1 cellular context compared by ENCODE assay signal in the genomic region with DNA sequence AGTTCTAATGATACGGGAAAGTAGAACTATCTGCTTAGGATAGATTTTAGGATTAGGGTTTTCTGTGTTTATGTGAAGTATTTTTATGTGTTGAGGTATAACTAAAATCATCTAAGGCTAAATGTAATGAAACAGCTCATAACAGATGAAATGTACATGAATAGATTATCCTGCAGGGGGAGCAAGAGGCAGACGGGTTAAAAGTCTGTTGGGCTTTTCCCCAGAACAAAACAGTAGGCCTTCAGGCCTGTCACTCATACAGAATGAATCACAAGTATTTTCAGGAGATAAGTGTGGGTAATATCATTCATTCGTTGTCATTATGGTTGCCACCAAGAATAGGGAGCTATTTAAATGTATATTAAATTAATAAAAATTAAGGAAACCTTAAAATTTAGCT.
TF ChIP-seq lines count a peak whose summit lies in the region.

No MANE protein-coding gene starts in this region.

TF ChIP-seq in HepG2, 621 proteins besides CTCF, POLR2A, EP300 and RAD21 (continued from another document):
- no peak for TF ChIP-seq MLX (CRISPR knock-in tag; IDR thresholded peaks at IDR 0.05)
- TF ChIP-seq NR2F1 (CRISPR knock-in tag; IDR thresholded peaks at IDR 0.05), result no peak
- no peak for TF ChIP-seq SIX1 (CRISPR knock-in tag; IDR thresholded peaks at IDR 0.05; ENCODE audit: borderline replicate concordance)
- peak; percentile 68 for TF ChIP-seq PBX2 (CRISPR knock-in tag; IDR thresholded peaks at IDR 0.05)
- peak; percentile 33; the same call in 1 of the 2 replicates for TF ChIP-seq ZFX (CRISPR knock-in tag; IDR thresholded peaks at IDR 0.05; ENCODE audit: low read depth)
- 0 out of 2 replicates have a peak, but pooled peaks have one; percentile 17 for TF ChIP-seq TARDBP (CRISPR knock-in tag; IDR thresholded peaks at IDR 0.05)
- TF ChIP-seq, protein P1, sequence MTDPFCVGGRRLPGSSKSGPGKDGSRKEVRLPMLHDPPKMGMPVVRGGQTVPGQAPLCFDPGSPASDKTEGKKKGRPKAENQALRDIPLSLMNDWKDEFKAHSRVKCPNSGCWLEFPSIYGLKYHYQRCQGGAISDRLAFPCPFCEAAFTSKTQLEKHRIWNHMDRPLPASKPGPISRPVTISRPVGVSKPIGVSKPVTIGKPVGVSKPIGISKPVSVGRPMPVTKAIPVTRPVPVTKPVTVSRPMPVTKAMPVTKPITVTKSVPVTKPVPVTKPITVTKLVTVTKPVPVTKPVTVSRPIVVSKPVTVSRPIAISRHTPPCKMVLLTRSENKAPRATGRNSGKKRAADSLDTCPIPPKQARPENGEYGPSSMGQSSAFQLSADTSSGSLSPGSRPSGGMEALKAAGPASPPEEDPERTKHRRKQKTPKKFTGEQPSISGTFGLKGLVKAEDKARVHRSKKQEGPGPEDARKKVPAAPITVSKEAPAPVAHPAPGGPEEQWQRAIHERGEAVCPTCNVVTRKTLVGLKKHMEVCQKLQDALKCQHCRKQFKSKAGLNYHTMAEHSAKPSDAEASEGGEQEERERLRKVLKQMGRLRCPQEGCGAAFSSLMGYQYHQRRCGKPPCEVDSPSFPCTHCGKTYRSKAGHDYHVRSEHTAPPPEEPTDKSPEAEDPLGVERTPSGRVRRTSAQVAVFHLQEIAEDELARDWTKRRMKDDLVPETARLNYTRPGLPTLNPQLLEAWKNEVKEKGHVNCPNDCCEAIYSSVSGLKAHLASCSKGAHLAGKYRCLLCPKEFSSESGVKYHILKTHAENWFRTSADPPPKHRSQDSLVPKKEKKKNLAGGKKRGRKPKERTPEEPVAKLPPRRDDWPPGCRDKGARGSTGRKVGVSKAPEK (CRISPR knock-in tag; IDR thresholded peaks at IDR 0.05; ENCODE audit: borderline replicate concordance), result no peak
- peak; percentile 65; the same call in 1 of the 2 replicates for TF ChIP-seq ARID3A (IDR thresholded peaks at IDR 0.05; ENCODE audit: low read depth, low read length)
- TF ChIP-seq, protein P2, sequence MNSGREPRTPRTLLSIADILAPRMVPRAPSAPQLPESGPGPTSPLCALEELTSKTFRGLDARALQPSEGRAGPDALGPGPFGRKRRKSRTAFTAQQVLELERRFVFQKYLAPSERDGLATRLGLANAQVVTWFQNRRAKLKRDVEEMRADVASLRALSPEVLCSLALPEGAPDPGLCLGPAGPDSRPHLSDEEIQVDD (CRISPR knock-in tag; IDR thresholded peaks at IDR 0.05; ENCODE audit: borderline replicate concordance), result no peak
- TF ChIP-seq NCOA5 (CRISPR knock-in tag; IDR thresholded peaks at IDR 0.05), result no peak
- TF ChIP-seq NR0B2 (CRISPR knock-in tag; IDR thresholded peaks at IDR 0.05), result no peak
- TF ChIP-seq HDAC6 (IDR thresholded peaks at IDR 0.05; ENCODE audit: low read depth, low read length), result no peak
- TF ChIP-seq ZBTB10 (CRISPR knock-in tag; IDR thresholded peaks at IDR 0.05; ENCODE audit: borderline replicate concordance), result no peak
- TF ChIP-seq CREB1 (IDR thresholded peaks at IDR 0.05), result no peak
- peak; percentile 16; the same call in 1 of the 2 replicates for TF ChIP-seq CREB1 (CRISPR knock-in tag; IDR thresholded peaks at IDR 0.05)
- no peak for TF ChIP-seq ZNF713 (CRISPR knock-in tag; IDR thresholded peaks at IDR 0.05)
